ENCODE assay signal across 9 cellular contexts in the genomic region with DNA sequence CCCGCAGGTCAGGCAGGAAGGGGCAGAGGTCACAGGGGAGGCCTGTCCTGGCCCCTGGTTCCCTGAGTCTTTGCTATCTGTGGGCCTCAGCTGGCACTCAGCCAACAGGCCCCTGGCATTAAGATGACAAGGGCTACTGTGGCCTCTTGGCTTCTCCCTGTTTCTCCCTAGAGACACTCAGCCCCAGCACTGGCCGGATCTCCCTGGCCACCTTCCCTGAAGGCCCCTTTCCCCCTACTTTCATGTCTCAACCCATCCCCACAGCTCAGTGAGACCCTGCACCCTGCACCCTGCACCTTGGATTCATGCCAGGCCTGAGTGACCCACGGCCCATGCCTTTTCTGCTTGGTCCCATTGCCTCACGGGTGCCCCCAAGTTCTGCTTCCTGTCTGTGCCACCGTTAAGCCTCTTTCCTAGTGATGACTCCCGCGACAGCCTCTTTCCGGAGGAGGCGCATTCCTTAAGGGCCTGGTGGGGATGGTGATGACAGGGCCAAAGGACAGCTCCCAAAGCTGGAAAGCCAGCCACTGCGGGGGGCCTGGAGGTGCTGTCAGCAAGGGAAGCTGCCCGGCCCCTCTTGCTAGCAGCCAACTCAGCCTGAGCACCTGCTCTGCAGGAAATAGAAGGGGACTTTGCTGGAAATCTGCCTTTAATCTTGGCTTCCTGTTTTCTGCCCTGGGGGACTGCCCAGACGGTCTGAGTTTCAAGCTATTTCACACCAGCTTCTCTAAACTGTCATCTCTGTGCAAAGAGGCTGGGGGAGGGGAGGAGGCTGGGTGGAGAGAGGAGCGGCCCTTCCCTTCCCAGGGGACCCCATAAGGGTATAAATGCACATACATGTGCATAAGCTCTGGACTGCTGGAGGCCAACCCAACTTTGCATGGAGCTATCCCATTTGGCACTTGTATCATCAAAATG. TPM values are rescaled to one million over a fixed set of nuclear protein-coding genes. Genes with fewer than 3 reads are reported as not detected.
DNase-seq lines count a peak whose midpoint lies in the region; ATAC-seq, FAIRE-seq and TF ChIP-seq lines count a peak whose summit lies in the region.
"Had no signal": no experiment of that assay in that cellular context is flagged by ENCODE, and none has a peak within 500 bp of the region (broad histone marks: within the 10 kb centered on the region; RNA-seq: fewer than 3 reads in every experiment).

No MANE protein-coding gene starts in this region.

- peaks cover 60% of the 10 kb centered on the region for H3F3A ChIP-seq in SU-DHL-6 (ENCODE audit: insufficient read depth)

- no peaks in the 10 kb centered on the region for H3K27me3 Mint-ChIP-seq in natural killer cell treated with Interleukin-12 subunit alpha and Interleukin-12 subunit beta and Interleukin-15 and Interleukin-18, amount 100 ng/mL, for 72 hours

- ATAC-seq in HG02678 (IDR thresholded peaks at IDR 0.05; ENCODE audit: unreplicated experiment) (peak; percentile 40), K562 (no peak; the same call in 2 of the 3 replicates), HG03565 (IDR thresholded peaks at IDR 0.05; ENCODE audit: unreplicated experiment) (no peak)
- peak; percentile 58 to 67 for ATAC-seq in natural killer cell treated with Interleukin-12 subunit alpha and Interleukin-12 subunit beta and Interleukin-15 and Interleukin-18, amount 100 ng/mL, for 72 hours

- peak overlapping the region; percentile 80 for H3K4me2 ChIP-seq in SU-DHL-6 (ENCODE audit: low read depth, low read length, poor library complexity, severe bottlenecking)
- H3K4me2 ChIP-seq in K562 (ENCODE audit: insufficient read depth, low read length), result no peak overlapping the region

- H3K9ac ChIP-seq in SU-DHL-6 (ENCODE audit: low read length), result peak overlapping the region; percentile 66
- peak overlapping the region in 1 of 2 experiments; percentile 50; a peak in 2 of 4 replicates for H3K9ac ChIP-seq in K562 (ENCODE audit: insufficient read depth in 1 of 2, low read depth in 2 of 2, low read length in 2 of 2)

- H3K79me2 ChIP-seq in SU-DHL-6 (ENCODE audit: insufficient read depth, low read length) (peaks cover 37% of the 10 kb centered on the region), K562 (ENCODE audit: control insufficient read depth, insufficient read depth, low read length) (peaks cover 3% of the 10 kb centered on the region; the same call in 1 of the 3 replicates)

- H3K4me1 ChIP-seq in K562 (replicated peaks in 1 of 2; ENCODE audit: control insufficient read depth in 2 of 2, insufficient read depth in 2 of 2, low read length in 2 of 2), result peaks cover 32 to 43% of the 10 kb centered on the region in 2 experiments

- no peak overlapping the region for H2AFZ ChIP-seq in SU-DHL-6 (ENCODE audit: low read depth, low read length, severe bottlenecking)
- H2AFZ ChIP-seq in K562 (ENCODE audit: low read depth, low read length), result no peak overlapping the region

- no peak for FAIRE-seq in K562 (lab: Jason Lieb, UNC)

- no peaks in the 10 kb centered on the region for H3K9me3 Mint-ChIP-seq in natural killer cell treated with Interleukin-12 subunit alpha and Interleukin-12 subunit beta and Interleukin-15 and Interleukin-18, amount 100 ng/mL, for 72 hours

- H3K4me3 ChIP-seq in SU-DHL-6 (ENCODE audit: insufficient read depth, low read length, poor library complexity, severe bottlenecking) (peak overlapping the region; percentile 21), K562 (no peak overlapping the region)

- peak overlapping the region; percentile 100 for H3K27ac Mint-ChIP-seq in natural killer cell treated with Interleukin-12 subunit alpha and Interleukin-12 subunit beta and Interleukin-15 and Interleukin-18, amount 100 ng/mL, for 72 hours

- H3K9me2 ChIP-seq in SU-DHL-6 (replicated peaks; ENCODE audit: insufficient read depth, low read length), result no peaks in the 10 kb centered on the region

- H3K9me3 ChIP-seq in SU-DHL-6 (ENCODE audit: insufficient read depth, low read length) (no peaks in the 10 kb centered on the region), K562 (replicated peaks; ENCODE audit: control insufficient read depth, insufficient read depth, low read depth, low read length) (no peaks in the 10 kb centered on the region)

- peak overlapping the region; percentile 96 for H3K4me3 Mint-ChIP-seq in natural killer cell treated with Interleukin-12 subunit alpha and Interleukin-12 subunit beta and Interleukin-15 and Interleukin-18, amount 100 ng/mL, for 72 hours

- WGBS in K562 (ENCODE audit: insufficient coverage, low coverage, missing lambda C conversion rate), result 52% methylated on average over 12 of the region's 13 CpGs

- peak; percentile 27; the same call in 1 of the 2 replicates for TF ChIP-seq EP300 in K562 (IDR thresholded peaks at IDR 0.05; ENCODE audit: low read length)

- TF ChIP-seq RAD21 in K562 (CRISPR knock-in tag; conservative IDR thresholded peaks at IDR 0.05 in 1 of 2, IDR thresholded peaks at IDR 0.05 in 1 of 2), result no peak

- TF ChIP-seq POLR2A in K562 (conservative IDR thresholded peaks at IDR 0.05), result no peak

- H3K27ac ChIP-seq in SU-DHL-6 (ENCODE audit: low read depth, low read length), result peak overlapping the region; percentile 96
- no peak overlapping the region for H3K27ac ChIP-seq in K562 (ENCODE audit: extremely low read depth, low read depth, low read length)

- no peaks in the 10 kb centered on the region for H3K36me3 Mint-ChIP-seq in natural killer cell treated with Interleukin-12 subunit alpha and Interleukin-12 subunit beta and Interleukin-15 and Interleukin-18, amount 100 ng/mL, for 72 hours

- POLR2A ChIA-PET in K562 (lab: Yijun Ruan, JAX), result interaction anchor here (0.6 to 1.6 kb wide), 5 partner anchors 9 to 749 kb away, joined by 3 to 8 read pairs (median 3); no protein-coding TSS in a partner anchor

- in situ Hi-C loops in K562 (cut with MboI), result no loop called here

- H4K20me1 ChIP-seq in SU-DHL-6 (ENCODE audit: low read depth, low read length) (no peaks in the 10 kb centered on the region), K562 (replicated peaks; ENCODE audit: control insufficient read depth, insufficient read depth, low read length) (no peaks in the 10 kb centered on the region)

- H3K4me1 Mint-ChIP-seq in natural killer cell treated with Interleukin-12 subunit alpha and Interleukin-12 subunit beta and Interleukin-15 and Interleukin-18, amount 100 ng/mL, for 72 hours (ENCODE audit: low read depth in 2 of 2), result peaks cover 63 to 68% of the 10 kb centered on the region in 2 donors

- BruUV-seq in K562 (replicated peaks; lab: Mats Ljungman, UMichigan), result no TSS peak

- peaks cover 4% of the 10 kb centered on the region for H3K9me1 ChIP-seq in K562 (ENCODE audit: control insufficient read depth, insufficient read depth, low read length)

- H3K36me3 ChIP-seq in SU-DHL-6 (ENCODE audit: low read length) (no peaks in the 10 kb centered on the region), K562 (ENCODE audit: control insufficient read depth, insufficient read depth, low read length) (no peaks in the 10 kb centered on the region)

- TF ChIP-seq CTCF in GM10266 (IDR thresholded peaks at IDR 0.05; ENCODE audit: control insufficient read depth, insufficient read depth, low read depth, missing control alignments) (no peak), SU-DHL-6 (IDR thresholded peaks at IDR 0.05; ENCODE audit: insufficient read depth, low read length, poor library complexity, severe bottlenecking) (no peak), K562 (IDR thresholded peaks at IDR 0.05 in 2 of 3, conservative IDR thresholded peaks at IDR 0.05 in 1 of 3; ENCODE audit: insufficient read depth in 2 of 3, low read depth in 1 of 3, low read length in 3 of 3) (no peak)

- intact Hi-C loops in K562 (cut with micrococcal nuclease), result loop anchor here (10.0 kb wide), 1 partner anchor 428 kb away; a partner anchor contains a TSS

- peak; percentile 85 for DNase-seq in GM10266 (ENCODE audit: extremely low spot score)
- DNase-seq in K562 (ENCODE audit: extremely low read depth in 1 of 4, low spot score in 3 of 4), result no peak
- DNase-seq in natural killer cell treated with Interleukin-12 subunit alpha and Interleukin-12 subunit beta and Interleukin-15 and Interleukin-18, amount 100 ng/mL, for 72 hours (ENCODE audit: low spot score), result peak; percentile 89
- DNase-seq in H4 (ENCODE audit: low spot score), result no peak
- no peak for DNase-seq in amniotic stem cell (lab: John Stamatoyannopoulos, UW)

- CTCF ChIA-PET in K562 (lab: Yijun Ruan, JAX; ENCODE audit: low intra/inter-chr PET ratio), result interaction anchor here (1.1 kb wide), 1 partner anchor 23 kb away, joined by 3 read pairs; no protein-coding TSS in a partner anchor

- H3K27me3 ChIP-seq in SU-DHL-6 (ENCODE audit: low read length), result no peaks in the 10 kb centered on the region
- H3K27me3 ChIP-seq in K562 (ENCODE audit: control insufficient read depth in 2 of 2, insufficient read depth in 2 of 2, low read length in 2 of 2), result no peaks in the 10 kb centered on the region

RNA-seq across cellular contexts. Expression of a gene that starts 4.8 kb away (rescaled TPM):
- 52.2 and 176 TPM in 2 replicates for total RNA-seq in K562 (2011; cell fraction: chromatin; rRNA removed; ENCODE audit: low replicate concordance)
- total RNA-seq in K562 (2011; cell fraction: nucleolus; rRNA removed), result 117 and 118 TPM in 2 replicates
- 62.6 and 63.9 TPM in 2 replicates for total RNA-seq in K562 (2011; cell fraction: nucleoplasm; rRNA removed)
- total RNA-seq in K562 (2014; rRNA removed) (22.7 and 25.4 TPM in 2 replicates), K562 (2014; rRNA removed; fragmentation: Illumina TruSeq; extraction: Trizol) (9.2 and 13.8 TPM in 2 replicates), K562 (2015; rRNA removed; fragmentation: Illumina TruSeq; extraction: Trizol) (22.5 and 24.8 TPM in 2 replicates), K562 (2021) (108 and 112 TPM in 2 replicates)
- polyA plus RNA-seq in K562 (2011; rRNA removed) (17.2 and 21.5 TPM in 2 replicates), K562 (2014; fragmentation: Illumina TruSeq; extraction: Trizol) (63.0 and 74.3 TPM in 2 replicates), K562 (2014; fragmentation: Nextera tagmentation; extraction: Ambion mirVana) (1 to 10 TPM; 1.5 to 2.4 TPM), K562 (2014; rRNA removed) (32.6 and 41.5 TPM in 2 replicates)
- polyA plus RNA-seq in K562 (2011; cell fraction: cytosol; rRNA removed), result 16.6 and 23.4 TPM in 2 replicates
- polyA plus RNA-seq in K562 (2011; cell fraction: nucleus; rRNA removed), result 82.8 and 107 TPM in 2 replicates
- 62.3 and 74.3 TPM in 2 replicates for polyA plus RNA-seq in K562 (2012)
- polyA minus RNA-seq in K562 (2011; rRNA and poly(A)+ RNA removed), result 13.5 and 19.1 TPM in 2 replicates
- 39.6 and 42.3 TPM in 2 replicates for polyA minus RNA-seq in K562 (2011; cell fraction: cytosol; rRNA and poly(A)+ RNA removed)
- polyA minus RNA-seq in K562 (2011; cell fraction: nucleus; rRNA and poly(A)+ RNA removed), result 24.8 and 30.3 TPM in 2 replicates
- 100 to 1,000 TPM; 323 TPM for total RNA-seq in natural killer cell treated with Interleukin-12 subunit alpha and Interleukin-12 subunit beta and Interleukin-15 and Interleukin-18, amount 100 ng/mL, for 72 hours
- 21.7 and 22.7 TPM in 2 replicates for total RNA-seq in H4 (2014; rRNA removed; shearing (Covaris generic))

RNA-seq across cellular contexts. Expression of a gene that starts 28.5 kb away (rescaled TPM):
- total RNA-seq in K562 (2011; cell fraction: chromatin; rRNA removed; ENCODE audit: low replicate concordance), result not detected in 2 replicates
- not detected in 2 replicates for total RNA-seq in K562 (2011; cell fraction: nucleolus; rRNA removed)
- not detected in 2 replicates for total RNA-seq in K562 (2011; cell fraction: nucleoplasm; rRNA removed)
- not detected in 2 replicates for total RNA-seq in K562 (2014; rRNA removed)
- total RNA-seq in K562 (2014; rRNA removed; fragmentation: Illumina TruSeq; extraction: Trizol), result not detected in 2 replicates
- not detected in 2 replicates for total RNA-seq in K562 (2015; rRNA removed; fragmentation: Illumina TruSeq; extraction: Trizol)
- total RNA-seq in K562 (2021), result not detected in 2 replicates
- polyA plus RNA-seq in K562 (2011; rRNA removed), result not detected in 2 replicates
- polyA plus RNA-seq in K562 (2011; cell fraction: cytosol; rRNA removed), result not detected in 2 replicates
- polyA plus RNA-seq in K562 (2011; cell fraction: nucleus; rRNA removed), result not detected in 2 replicates
- not detected in 2 replicates for polyA plus RNA-seq in K562 (2012)
- not detected in 2 replicates for polyA plus RNA-seq in K562 (2014; fragmentation: Illumina TruSeq; extraction: Trizol)
- polyA plus RNA-seq in K562 (2014; fragmentation: Nextera tagmentation; extraction: Ambion mirVana), result not detected
- polyA plus RNA-seq in K562 (2014; rRNA removed), result not detected in 2 replicates
- polyA minus RNA-seq in K562 (2011; rRNA and poly(A)+ RNA removed), result not detected in 2 replicates
- not detected in 2 replicates for polyA minus RNA-seq in K562 (2011; cell fraction: cytosol; rRNA and poly(A)+ RNA removed)
- polyA minus RNA-seq in K562 (2011; cell fraction: nucleus; rRNA and poly(A)+ RNA removed), result not detected in 2 replicates
- total RNA-seq in natural killer cell treated with Interleukin-12 subunit alpha and Interleukin-12 subunit beta and Interleukin-15 and Interleukin-18, amount 100 ng/mL, for 72 hours, result not detected
- total RNA-seq in H4 (2014; rRNA removed; shearing (Covaris generic)), result not detected in 2 replicates
- total RNA-seq: fibroblast of lung had no signal
- polyA plus RNA-seq: fibroblast of lung had no signal

RNA-seq across cellular contexts. Expression of a gene that starts 35.5 kb away (rescaled TPM):
- not detected in 2 replicates for total RNA-seq in K562 (2011; cell fraction: chromatin; rRNA removed; ENCODE audit: low replicate concordance)
- total RNA-seq in K562 (2011; cell fraction: nucleolus; rRNA removed), result 0.17 TPM in 1 of 2 replicates, not detected in the other
- not detected in 2 replicates for total RNA-seq in K562 (2011; cell fraction: nucleoplasm; rRNA removed)
- total RNA-seq in K562 (2014; rRNA removed) (not detected in 2 replicates), K562 (2014; rRNA removed; fragmentation: Illumina TruSeq; extraction: Trizol) (not detected in 2 replicates), K562 (2015; rRNA removed; fragmentation: Illumina TruSeq; extraction: Trizol) (not detected in 2 replicates), K562 (2021) (not detected in 2 replicates)
- polyA plus RNA-seq in K562 (2011; rRNA removed) (not detected in 2 replicates), K562 (2014; fragmentation: Illumina TruSeq; extraction: Trizol) (not detected in 2 replicates), K562 (2014; fragmentation: Nextera tagmentation; extraction: Ambion mirVana) (not detected), K562 (2014; rRNA removed) (not detected in 2 replicates)
- polyA plus RNA-seq in K562 (2011; cell fraction: cytosol; rRNA removed), result not detected in 2 replicates
- not detected in 2 replicates for polyA plus RNA-seq in K562 (2011; cell fraction: nucleus; rRNA removed)
- not detected in 2 replicates for polyA plus RNA-seq in K562 (2012)
- not detected in 2 replicates for polyA minus RNA-seq in K562 (2011; rRNA and poly(A)+ RNA removed)
- not detected in 2 replicates for polyA minus RNA-seq in K562 (2011; cell fraction: cytosol; rRNA and poly(A)+ RNA removed)
- polyA minus RNA-seq in K562 (2011; cell fraction: nucleus; rRNA and poly(A)+ RNA removed), result not detected in 2 replicates
- total RNA-seq in natural killer cell treated with Interleukin-12 subunit alpha and Interleukin-12 subunit beta and Interleukin-15 and Interleukin-18, amount 100 ng/mL, for 72 hours, result 1 to 10 TPM; 3.4 to 4.9 TPM
- 0.10 TPM in 1 of 2 replicates, not detected in the other for total RNA-seq in H4 (2014; rRNA removed; shearing (Covaris generic))
- total RNA-seq: fibroblast of lung had no signal
- polyA plus RNA-seq: fibroblast of lung had no signal

RNA-seq across cellular contexts. Expression of a gene that starts 49.3 kb away (rescaled TPM):
- total RNA-seq in K562 (2011; cell fraction: chromatin; rRNA removed; ENCODE audit: low replicate concordance), result not detected in 2 replicates
- not detected in 2 replicates for total RNA-seq in K562 (2011; cell fraction: nucleolus; rRNA removed)
- not detected in 2 replicates for total RNA-seq in K562 (2011; cell fraction: nucleoplasm; rRNA removed)
- total RNA-seq in K562 (2014; rRNA removed) (not detected in 2 replicates), K562 (2014; rRNA removed; fragmentation: Illumina TruSeq; extraction: Trizol) (not detected in 2 replicates), K562 (2015; rRNA removed; fragmentation: Illumina TruSeq; extraction: Trizol) (not detected in 2 replicates), K562 (2021) (not detected in 2 replicates)
- polyA plus RNA-seq in K562 (2011; rRNA removed) (not detected in 2 replicates), K562 (2014; fragmentation: Illumina TruSeq; extraction: Trizol) (not detected in 2 replicates), K562 (2014; fragmentation: Nextera tagmentation; extraction: Ambion mirVana) (not detected), K562 (2014; rRNA removed) (not detected in 2 replicates)
- 0.04 TPM in 1 of 2 replicates, not detected in the other for polyA plus RNA-seq in K562 (2011; cell fraction: cytosol; rRNA removed)
- 0.04 TPM in 1 of 2 replicates, not detected in the other for polyA plus RNA-seq in K562 (2011; cell fraction: nucleus; rRNA removed)
- not detected in 2 replicates for polyA plus RNA-seq in K562 (2012)
- not detected in 2 replicates for polyA minus RNA-seq in K562 (2011; rRNA and poly(A)+ RNA removed)
- polyA minus RNA-seq in K562 (2011; cell fraction: cytosol; rRNA and poly(A)+ RNA removed), result not detected in 2 replicates
- polyA minus RNA-seq in K562 (2011; cell fraction: nucleus; rRNA and poly(A)+ RNA removed), result not detected in 2 replicates
- total RNA-seq in natural killer cell treated with Interleukin-12 subunit alpha and Interleukin-12 subunit beta and Interleukin-15 and Interleukin-18, amount 100 ng/mL, for 72 hours, result 1 to 10 TPM in 1 of 2 donors, under 1 TPM in 1; 0.43 to 1.7 TPM
- total RNA-seq in H4 (2014; rRNA removed; shearing (Covaris generic)), result not detected in 2 replicates
- total RNA-seq: fibroblast of lung had no signal
- polyA plus RNA-seq: fibroblast of lung had no signal

RNA-seq across cellular contexts. Expression of a gene that starts 51.8 kb away (rescaled TPM):
- 0.32 TPM in 1 of 2 replicates, not detected in the other for total RNA-seq in K562 (2011; cell fraction: chromatin; rRNA removed; ENCODE audit: low replicate concordance)
- total RNA-seq in K562 (2011; cell fraction: nucleolus; rRNA removed), result not detected in 2 replicates
- total RNA-seq in K562 (2011; cell fraction: nucleoplasm; rRNA removed), result not detected in 2 replicates
- total RNA-seq in K562 (2014; rRNA removed), result 0.05 TPM in 1 of 2 replicates, not detected in the other
- 0.04 and 0.06 TPM in 2 replicates for total RNA-seq in K562 (2014; rRNA removed; fragmentation: Illumina TruSeq; extraction: Trizol)
- not detected in 2 replicates for total RNA-seq in K562 (2015; rRNA removed; fragmentation: Illumina TruSeq; extraction: Trizol)
- 0.07 TPM in 1 of 2 replicates, not detected in the other for total RNA-seq in K562 (2021)
- 0.06 TPM in 1 of 2 replicates, not detected in the other for polyA plus RNA-seq in K562 (2011; rRNA removed)
- 0.03 and 0.09 TPM in 2 replicates for polyA plus RNA-seq in K562 (2011; cell fraction: cytosol; rRNA removed)
- polyA plus RNA-seq in K562 (2011; cell fraction: nucleus; rRNA removed), result 0.10 and 0.11 TPM in 2 replicates
- 0.12 TPM in 1 of 2 replicates, not detected in the other for polyA plus RNA-seq in K562 (2012)
- 0.13 TPM in 1 of 2 replicates, not detected in the other for polyA plus RNA-seq in K562 (2014; fragmentation: Illumina TruSeq; extraction: Trizol)
- polyA plus RNA-seq in K562 (2014; fragmentation: Nextera tagmentation; extraction: Ambion mirVana), result not detected
- polyA plus RNA-seq in K562 (2014; rRNA removed), result 1.4 TPM in 1 of 2 replicates, not detected in the other
- not detected in 2 replicates for polyA minus RNA-seq in K562 (2011; rRNA and poly(A)+ RNA removed)
- not detected in 2 replicates for polyA minus RNA-seq in K562 (2011; cell fraction: cytosol; rRNA and poly(A)+ RNA removed)
- polyA minus RNA-seq in K562 (2011; cell fraction: nucleus; rRNA and poly(A)+ RNA removed), result 0.11 TPM in 1 of 2 replicates, not detected in the other
- total RNA-seq in natural killer cell treated with Interleukin-12 subunit alpha and Interleukin-12 subunit beta and Interleukin-15 and Interleukin-18, amount 100 ng/mL, for 72 hours, result 1 to 10 TPM; 3.2 to 4.6 TPM
- total RNA-seq in H4 (2014; rRNA removed; shearing (Covaris generic)), result 0.33 and 2.3 TPM in 2 replicates
- polyA plus RNA-seq: fibroblast of lung had no signal

Comparison
In these comparisons a context has a peak if more than half of its experiments do, and no peak if none do; other contexts are left out.
1. DNase-seq: peak in GM10266 (single experiment) and natural killer cell treated with Interleukin-12 subunit alpha and Interleukin-12 subunit beta and Interleukin-15 and Interleukin-18, amount 100 ng/mL, for 72 hours (single experiment); none in K562 (0 of 4), H4 (single experiment) and amniotic stem cell (single experiment).
2. ATAC-seq: peak in HG02678 (single experiment) and natural killer cell treated with Interleukin-12 subunit alpha and Interleukin-12 subunit beta and Interleukin-15 and Interleukin-18, amount 100 ng/mL, for 72 hours (2 of 2); none in K562 (single experiment) and HG03565 (single experiment).